ENCODE assay signal across 14 cellular contexts in genomic region chr19:5563941-5564612, GRCh38. TPM values are rescaled to one million over a fixed set of nuclear protein-coding genes. Genes with fewer than 3 reads are reported as not detected.
DNase-seq lines count a peak whose midpoint lies in the region; ATAC-seq and TF ChIP-seq lines count a peak whose summit lies in the region.
"Had no signal": no experiment of that assay in that cellular context is flagged by ENCODE, and none has a peak within 500 bp of the region (broad histone marks: within the 10 kb centered on the region; RNA-seq: fewer than 3 reads in every experiment).

No MANE protein-coding gene starts in this region.

- no peaks in the 10 kb centered on the region for H3K79me1 ChIP-seq in IMR-90 (ENCODE audit: low read depth in 1 of 2, low read length in 2 of 2)
- H3K79me1 ChIP-seq in neuronal stem cell (ENCODE audit: low read depth, low read length): peaks cover 2% of the 10 kb centered on the region

- H2AFZ ChIP-seq in IMR-90 (replicated peaks; ENCODE audit: low read length, poor library complexity) (no peak overlapping the region), neuronal stem cell (ENCODE audit: low read length) (peak overlapping the region; percentile 8)

- H3K4ac ChIP-seq in IMR-90 (ENCODE audit: low read depth, low read length) (no peak overlapping the region), neuronal stem cell (ENCODE audit: low read length) (no peak overlapping the region)

- no peaks in the 10 kb centered on the region for H3K9me1 ChIP-seq in IMR-90 (ENCODE audit: insufficient read depth, low read length)

- H3K9ac ChIP-seq in IMR-90 (ENCODE audit: low read depth, low read length) (no peak overlapping the region), neuronal stem cell (ENCODE audit: low read depth, low read length, poor library complexity) (no peak overlapping the region)

- H2AK9ac ChIP-seq in IMR-90 (replicated peaks; ENCODE audit: low read depth, low read length, poor library complexity): no peak overlapping the region

- no peak overlapping the region for H4K8ac ChIP-seq in IMR-90 (ENCODE audit: low read depth in 2 of 2, low read length in 2 of 2)
- H4K8ac ChIP-seq in neuronal stem cell (ENCODE audit: low read depth, low read length): no peak overlapping the region

- H3K36me3 ChIP-seq in IMR-90 (ENCODE audit: control insufficient read depth, insufficient read depth, low read length) (no peaks in the 10 kb centered on the region), brain microvascular endothelial cell (replicated peaks) (no peaks in the 10 kb centered on the region), neuronal stem cell (replicated peaks in 1 of 2; ENCODE audit: control insufficient read depth in 2 of 2, insufficient read depth in 2 of 2, low read length in 2 of 2) (no peaks in the 10 kb centered on the region)
- H3K36me3 ChIP-seq: breast epithelium had no signal

- H3K4me1 ChIP-seq in IMR-90 (ENCODE audit: control insufficient read depth, insufficient read depth, low read length) (peaks cover 2% of the 10 kb centered on the region; the same call in 1 of the 2 replicates), neuronal stem cell (ENCODE audit: control insufficient read depth in 2 of 2, insufficient read depth in 1 of 2, low read depth in 1 of 2, low read length in 2 of 2) (peaks cover 4% of the 10 kb centered on the region in 2 donors)
- H3K4me1 ChIP-seq: breast epithelium had no signal

- ATAC-seq in IMR-90 (ENCODE audit: low read depth): peak; percentile 48
- no peak for ATAC-seq in HG03439 (IDR thresholded peaks at IDR 0.05; ENCODE audit: unreplicated experiment)
- no peak for ATAC-seq in GM21526 (IDR thresholded peaks at IDR 0.05; ENCODE audit: low FRiP score, unreplicated experiment)
- no peak for ATAC-seq in GM21723 (IDR thresholded peaks at IDR 0.05; ENCODE audit: unreplicated experiment)
- ATAC-seq: activated CD4-positive, alpha-beta T cell treated with anti-CD3 and anti-CD28 coated beads for 36 hours; T-cell had no signal

- DNase-seq in Caki2 (ENCODE audit: low read depth) (peak; percentile 75), IMR-90 (peak; percentile 37), brain microvascular endothelial cell (peak; percentile 23), neuronal stem cell (ENCODE audit: low spot score) (no peak), activated gamma-delta T cell treated with Interleukin-2 at 50 U/mL for 16 hours (no peak)
- DNase-seq: activated CD4-positive, alpha-beta T cell treated with anti-CD3 and anti-CD28 coated beads for 36 hours; NCI-H524; retina; T-cell had no signal

- H4K5ac ChIP-seq in IMR-90 (ENCODE audit: low read depth, low read length): no peak overlapping the region

- H2BK12ac ChIP-seq in neuronal stem cell (ENCODE audit: low read length): no peak overlapping the region

- no peak overlapping the region for H3K56ac ChIP-seq in IMR-90 (ENCODE audit: extremely low read depth, insufficient read depth, low read length)

- CTCF ChIA-PET in IMR-90 (lab: Yijun Ruan, JAX): no interaction called here

- no CpG with 5 or more reads among the region's 14 CpGs for WGBS in IMR-90 (ENCODE audit: extremely low coverage in 2 of 2, insufficient read length in 1 of 2), 2 experiments
- no CpG with 5 or more reads among the region's 14 CpGs for WGBS in neuronal stem cell (ENCODE audit: extremely low coverage in 2 of 2, insufficient read length in 2 of 2, insufficient replicate concordance in 1 of 2), 2 donors

- H3K4me3 ChIP-seq in IMR-90 (ENCODE audit: insufficient read depth, low read depth, low read length) (no peak overlapping the region), brain microvascular endothelial cell (ENCODE audit: low read depth, low read length) (no peak overlapping the region), neuronal stem cell (ENCODE audit: low read length in 2 of 2) (no peak overlapping the region)
- H3K4me3 ChIP-seq: breast epithelium had no signal

- no peaks in the 10 kb centered on the region for H4K20me1 ChIP-seq in IMR-90 (ENCODE audit: insufficient read depth, low read length)

- H3K9me3 ChIP-seq in IMR-90 (ENCODE audit: control insufficient read depth, insufficient read depth, low read length): peaks cover 10% of the 10 kb centered on the region; the same call in 1 of the 2 replicates
- peaks cover 0 to 8% of the 10 kb centered on the region in 2 donors for H3K9me3 ChIP-seq in neuronal stem cell (replicated peaks in 1 of 2; ENCODE audit: control insufficient read depth in 2 of 2, insufficient read depth in 1 of 2, low read depth in 1 of 2, low read length in 2 of 2)

- no peak overlapping the region for H2BK20ac ChIP-seq in IMR-90 (ENCODE audit: low read depth, low read length)

- POLR2A ChIA-PET in IMR-90 (lab: Charles Lee; ENCODE audit: unreplicated experiment): no interaction called here

- H3K27me3 ChIP-seq in IMR-90 (ENCODE audit: control insufficient read depth, insufficient read depth, low read length): peaks cover 51% of the 10 kb centered on the region
- peaks cover 28% of the 10 kb centered on the region for H3K27me3 ChIP-seq in brain microvascular endothelial cell (replicated peaks)
- peaks cover 0 to 17% (median 6%) of the 10 kb centered on the region in 3 experiments for H3K27me3 ChIP-seq in neuronal stem cell (ENCODE audit: control insufficient read depth in 3 of 3, insufficient read depth in 3 of 3, low read depth in 1 of 3, low read length in 3 of 3)

- intact Hi-C loops in IMR-90 (cut with micrococcal nuclease): no loop called here

- H3K4me2 ChIP-seq in IMR-90 (ENCODE audit: low read depth, low read length) (no peak overlapping the region), neuronal stem cell (ENCODE audit: insufficient read depth, low read length, poor library complexity, severe bottlenecking) (no peak overlapping the region)

- in situ Hi-C loops in Caki2 (cut with HindIII; ENCODE audit: low pct_unique_long_range_greater_than_20kb, low sequenced_read_pairs): no loop called here
- in situ Hi-C loops in IMR-90 (cut with MboI; ENCODE audit: low sequenced_read_pairs): no loop called here
- in situ Hi-C loops in brain microvascular endothelial cell (cut with HindIII; ENCODE audit: low pct_ligation_motif_present, low sequenced_read_pairs): no loop called here

- no peak for TF ChIP-seq RAD21 in IMR-90 (IDR thresholded peaks at IDR 0.05; ENCODE audit: low read length)

- no TSS peak for BruUV-seq in IMR-90 (replicated peaks; lab: Mats Ljungman, UMichigan)

- H2BK15ac ChIP-seq in IMR-90 (ENCODE audit: low read depth, low read length) (no peak overlapping the region), neuronal stem cell (ENCODE audit: low read length) (no peak overlapping the region)

- no peak for TF ChIP-seq POLR2A in IMR-90 (IDR thresholded peaks at IDR 0.05; ENCODE audit: low read depth, low read length)

- dilution Hi-C loops in IMR-90 (cut with HindIII; ENCODE audit: low sequenced_read_pairs, unreplicated experiment): no loop called here

- no peak overlapping the region for H2AK5ac ChIP-seq in IMR-90 (ENCODE audit: low read depth, low read length)
- peak overlapping the region; percentile 1 for H2AK5ac ChIP-seq in neuronal stem cell (ENCODE audit: low read depth, low read length)

- H2BK120ac ChIP-seq in IMR-90 (ENCODE audit: low read depth, low read length) (no peak overlapping the region), neuronal stem cell (ENCODE audit: low read depth, low read length) (no peak overlapping the region)

- no peak overlapping the region for H3K27ac ChIP-seq in IMR-90 (ENCODE audit: insufficient read depth, low read length)
- H3K27ac ChIP-seq in brain microvascular endothelial cell: no peak overlapping the region
- no peak overlapping the region for H3K27ac ChIP-seq in neuronal stem cell (replicated peaks; ENCODE audit: low read length)
- H3K27ac ChIP-seq: breast epithelium had no signal

- H2BK5ac ChIP-seq in IMR-90 (ENCODE audit: low read depth, low read length, poor library complexity, severe bottlenecking) (no peak overlapping the region), neuronal stem cell (ENCODE audit: low read length) (peak overlapping the region; percentile 2)

- H3K14ac ChIP-seq in IMR-90 (replicated peaks; ENCODE audit: low read depth, low read length): no peak overlapping the region
- H3K14ac ChIP-seq in neuronal stem cell (ENCODE audit: low read length): no peak overlapping the region

- H3K23ac ChIP-seq in IMR-90 (ENCODE audit: low read depth, low read length): no peak overlapping the region
- H3K23ac ChIP-seq in neuronal stem cell (ENCODE audit: low read depth, low read length, poor library complexity): no peak overlapping the region

- H3K18ac ChIP-seq in IMR-90 (ENCODE audit: low read depth, low read length): no peak overlapping the region
- peak overlapping the region; percentile 80 for H3K18ac ChIP-seq in neuronal stem cell (ENCODE audit: low read length)

- H4K91ac ChIP-seq in IMR-90 (ENCODE audit: insufficient read depth, low read depth, low read length) (no peak overlapping the region), neuronal stem cell (ENCODE audit: low read depth, low read length, poor library complexity) (no peak overlapping the region)

- TF ChIP-seq CTCF in IMR-90 (conservative IDR thresholded peaks at IDR 0.05; ENCODE audit: low read depth, low read length): no peak
- TF ChIP-seq CTCF in brain microvascular endothelial cell (IDR thresholded peaks at IDR 0.05; ENCODE audit: low read depth, low read length, missing control alignments): no peak

TF ChIP-seq in IMR-90, 13 proteins besides CTCF, POLR2A, EP300 and RAD21 (continues in another document):
- peak; percentile 71; the same call in 1 of the 2 replicates for TF ChIP-seq BHLHE40 (IDR thresholded peaks at IDR 0.05; ENCODE audit: low read depth, low read length)

RNA-seq across cellular contexts. Expression of gene TINCR, which starts 3.7 kb away (rescaled TPM):
- 0.41 TPM in 1 of 2 replicates, not detected in the other for total RNA-seq in Caki2 (2014; rRNA removed; shearing (Covaris generic); ENCODE audit: low replicate concordance)
- total RNA-seq in IMR-90 (2012; rRNA removed): not detected in 2 replicates
- 0.03 and 0.05 TPM in 2 replicates for polyA plus RNA-seq in IMR-90 (2012; rRNA removed)
- polyA plus RNA-seq in IMR-90 (2012; cell fraction: cytosol; rRNA removed): 0.03 TPM in 1 of 2 replicates, not detected in the other
- polyA plus RNA-seq in IMR-90 (2012; cell fraction: nucleus; rRNA removed; ENCODE audit: low replicate concordance): 0.14 and 0.30 TPM in 2 replicates
- 7.6 TPM for polyA plus RNA-seq in neuronal stem cell (2013, experiment 1 of 2)
- 8.0 TPM for polyA plus RNA-seq in neuronal stem cell (2013, experiment 2 of 2)
- total RNA-seq: endothelial cell of umbilical vein had no signal

RNA-seq across cellular contexts. Expression of gene SAFB2, which starts 58.5 kb away (rescaled TPM):
- total RNA-seq in Caki2 (2014; rRNA removed; shearing (Covaris generic); ENCODE audit: low replicate concordance): 2.0 and 12.9 TPM in 2 replicates
- 11.8 and 17.8 TPM in 2 replicates for total RNA-seq in IMR-90 (2012; rRNA removed)
- polyA plus RNA-seq in IMR-90 (2012; rRNA removed): 26.2 and 28.6 TPM in 2 replicates
- 15.9 and 19.7 TPM in 2 replicates for polyA plus RNA-seq in IMR-90 (2012; cell fraction: cytosol; rRNA removed)
- polyA plus RNA-seq in IMR-90 (2012; cell fraction: nucleus; rRNA removed; ENCODE audit: low replicate concordance): 82.6 and 84.3 TPM in 2 replicates
- polyA plus RNA-seq in neuronal stem cell (2013, experiment 1 of 2): 32.8 TPM
- 33.4 TPM for polyA plus RNA-seq in neuronal stem cell (2013, experiment 2 of 2)

RNA-seq across cellular contexts. Expression of gene SAFB, which starts 58.8 kb away (rescaled TPM):
- 35.5 and 54.0 TPM in 2 replicates for total RNA-seq in Caki2 (2014; rRNA removed; shearing (Covaris generic); ENCODE audit: low replicate concordance)
- total RNA-seq in IMR-90 (2012; rRNA removed): 18.5 and 26.1 TPM in 2 replicates
- polyA plus RNA-seq in IMR-90 (2012; rRNA removed): 36.6 and 41.2 TPM in 2 replicates
- 51.4 and 92.6 TPM in 2 replicates for polyA plus RNA-seq in IMR-90 (2012; cell fraction: cytosol; rRNA removed)
- polyA plus RNA-seq in IMR-90 (2012; cell fraction: nucleus; rRNA removed; ENCODE audit: low replicate concordance): 92.9 and 147 TPM in 2 replicates
- 64.3 TPM for polyA plus RNA-seq in neuronal stem cell (2013, experiment 1 of 2)
- 62.1 TPM for polyA plus RNA-seq in neuronal stem cell (2013, experiment 2 of 2)

Comparison
In these comparisons a context has a peak if more than half of its experiments do, and no peak if none do; other contexts are left out.
1. DNase-seq: peak in Caki2 (single experiment), IMR-90 (single experiment) and brain microvascular endothelial cell (single experiment); none in neuronal stem cell (single experiment) and activated gamma-delta T cell treated with Interleukin-2 at 50 U/mL for 16 hours (single experiment).